24 cellular contexts compared by ENCODE assay signal in the genomic region with DNA sequence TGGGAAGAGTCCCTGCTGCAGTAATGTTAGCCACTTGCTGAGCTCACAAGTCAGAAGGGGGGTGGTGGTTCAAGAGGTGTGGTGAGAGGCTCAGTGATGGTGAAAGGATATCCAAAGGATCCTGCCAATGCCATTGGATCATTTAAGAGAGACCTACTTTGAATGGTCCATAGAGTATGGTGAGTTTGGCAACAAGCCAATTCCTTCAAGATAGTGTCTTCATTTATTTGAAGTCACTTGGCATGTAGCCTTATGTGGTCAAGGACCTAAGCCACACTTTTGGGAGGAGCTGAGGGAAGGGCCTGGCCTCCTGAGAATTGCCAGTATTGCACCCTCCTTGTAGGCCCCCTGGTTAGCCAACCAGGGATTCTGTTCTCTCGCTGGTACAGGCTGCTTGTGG.
DNase-seq lines count a peak whose midpoint lies in the region; ATAC-seq, FAIRE-seq and TF ChIP-seq lines count a peak whose summit lies in the region.
"Had no signal": no experiment of that assay in that cellular context is flagged by ENCODE, and none has a peak within 500 bp of the region (broad histone marks: within the 10 kb centered on the region; RNA-seq: fewer than 3 reads in every experiment).

No MANE protein-coding gene starts in this region.

- no peaks in the 10 kb centered on the region for H3K27me3 Mint-ChIP-seq in endothelial cell (ENCODE audit: unreplicated experiment)
- H3K27me3 Mint-ChIP-seq: CD4-positive, alpha-beta memory T cell had no signal

- H3K9ac ChIP-seq in HepG2 (ENCODE audit: insufficient read depth, low read depth, low read length) (no peak overlapping the region), Loucy (ENCODE audit: low read depth, low read length, poor library complexity, severe bottlenecking) (peak overlapping the region; percentile 64), K562 (ENCODE audit: insufficient read depth in 1 of 2, low read depth in 2 of 2, low read length in 2 of 2) (no peak overlapping the region), skeletal muscle tissue (ENCODE audit: low read depth in 1 of 3, low read length in 3 of 3) (no peak overlapping the region)

- H3K36me3 ChIP-seq in HepG2 (replicated peaks in 1 of 2; ENCODE audit: control insufficient read depth in 1 of 2, insufficient read depth in 2 of 2, low read length in 2 of 2), result no peaks in the 10 kb centered on the region
- no peaks in the 10 kb centered on the region for H3K36me3 ChIP-seq in right lobe of liver
- H3K36me3 ChIP-seq in Loucy (ENCODE audit: insufficient read depth, low read length), result peaks cover 21% of the 10 kb centered on the region; the same call in 1 of the 2 replicates
- no peaks in the 10 kb centered on the region for H3K36me3 ChIP-seq in K562 (ENCODE audit: control insufficient read depth, insufficient read depth, low read length)
- H3K36me3 ChIP-seq in skeletal muscle tissue (ENCODE audit: control insufficient read depth in 3 of 3, insufficient read depth in 3 of 3, low read length in 3 of 3), result no peaks in the 10 kb centered on the region
- H3K36me3 ChIP-seq: Peyer's patch, SJCRH30 had no signal

- H3K4me2 ChIP-seq in HepG2 (ENCODE audit: low read depth, low read length) (no peak overlapping the region), Loucy (ENCODE audit: low read depth, low read length, poor library complexity, severe bottlenecking) (peak overlapping the region; percentile 65), K562 (ENCODE audit: insufficient read depth, low read length) (peak overlapping the region; percentile 3; the same call in 1 of the 2 replicates)

- H3K4me1 ChIP-seq in HepG2 (ENCODE audit: insufficient read depth, low read length), result peaks cover 21% of the 10 kb centered on the region
- no peaks in the 10 kb centered on the region for H3K4me1 ChIP-seq in right lobe of liver
- H3K4me1 ChIP-seq in Loucy (ENCODE audit: insufficient read depth, low read length, poor library complexity, severe bottlenecking), result peaks cover 79% of the 10 kb centered on the region
- peaks cover 20 to 43% of the 10 kb centered on the region in 2 experiments; a peak in 4 of 5 replicates for H3K4me1 ChIP-seq in K562 (replicated peaks in 1 of 2; ENCODE audit: control insufficient read depth in 2 of 2, insufficient read depth in 2 of 2, low read length in 2 of 2)
- peaks cover 11 to 27% (median 23%) of the 10 kb centered on the region in 3 donors for H3K4me1 ChIP-seq in skeletal muscle tissue (ENCODE audit: control insufficient read depth in 3 of 3, insufficient read depth in 3 of 3, low read length in 3 of 3)
- H3K4me1 ChIP-seq: Peyer's patch, SJCRH30 had no signal

- TF ChIP-seq CTCF in HepG2 (CRISPR knock-in tag; IDR thresholded peaks at IDR 0.05) (no peak), right lobe of liver (IDR thresholded peaks at IDR 0.05) (no peak), Loucy (conservative IDR thresholded peaks at IDR 0.05; ENCODE audit: low read length) (no peak), K562 (IDR thresholded peaks at IDR 0.05 in 2 of 3, conservative IDR thresholded peaks at IDR 0.05 in 1 of 3; ENCODE audit: insufficient read depth in 2 of 3, low read depth in 1 of 3, low read length in 3 of 3) (no peak), endothelial cell (IDR thresholded peaks at IDR 0.05; ENCODE audit: unreplicated experiment) (no peak)

- FAIRE-seq in HepG2 (lab: Jason Lieb, UNC) (no peak), K562 (lab: Jason Lieb, UNC) (peak; percentile 79)
- FAIRE-seq: GM19239, H54 had no signal

- TF ChIP-seq RAD21 in HepG2 (CRISPR knock-in tag; IDR thresholded peaks at IDR 0.05) (no peak), K562 (CRISPR knock-in tag; conservative IDR thresholded peaks at IDR 0.05 in 1 of 2, IDR thresholded peaks at IDR 0.05 in 1 of 2) (no peak)

- H3K9me1 ChIP-seq in K562 (ENCODE audit: control insufficient read depth, insufficient read depth, low read length), result no peaks in the 10 kb centered on the region

- CTCF ChIA-PET in HepG2 (lab: Yijun Ruan, JAX; ENCODE audit: low intra/inter-chr PET ratio, low total read pairs) (no interaction called here), K562 (lab: Yijun Ruan, JAX; ENCODE audit: low intra/inter-chr PET ratio) (no interaction called here)

- peaks cover 10% of the 10 kb centered on the region for H3K4me1 Mint-ChIP-seq in endothelial cell (ENCODE audit: unreplicated experiment)

- DNase-seq in HepG2 (ENCODE audit: low spot score), result no peak
- no peak for DNase-seq in right lobe of liver
- peak; percentile 14 to 48 (median 17) for DNase-seq in K562 (ENCODE audit: extremely low read depth in 1 of 4, low spot score in 3 of 4)
- no peak for DNase-seq in endothelial cell (ENCODE audit: low spot score)
- no peak for DNase-seq in AML-193 (lab: John Stamatoyannopoulos, UW)
- no peak for DNase-seq in activated CD8-positive, alpha-beta memory T cell treated with anti-CD3 and anti-CD28 coated beads for 24 hours
- DNase-seq: Calu3; CD4-positive, alpha-beta memory T cell; DMS53; GDM1; KBM-7; MV-4-11; NCI-H1417; NCI-H1694 treated with DMSO at 0.1 percent for 48 hours; NCI-H2081 treated with DMSO at 0.1 percent for 48 hours; NCI-H446 treated with DMSO at 0.1 percent for 48 hours; NCI-H526 treated with DMSO at 0.1 percent for 48 hours; Peyer's patch; SJCRH30; T-cell had no signal

- H3K9me3 ChIP-seq in HepG2 (ENCODE audit: low read length) (no peaks in the 10 kb centered on the region), right lobe of liver (no peaks in the 10 kb centered on the region), Loucy (ENCODE audit: insufficient read depth, low read depth, low read length) (no peaks in the 10 kb centered on the region), K562 (replicated peaks; ENCODE audit: control insufficient read depth, insufficient read depth, low read depth, low read length) (no peaks in the 10 kb centered on the region), skeletal muscle tissue (ENCODE audit: control insufficient read depth in 3 of 3, low read length in 3 of 3) (no peaks in the 10 kb centered on the region)
- H3K9me3 ChIP-seq: Peyer's patch, SJCRH30 had no signal

- H3K27me3 ChIP-seq in HepG2 (ENCODE audit: control insufficient read depth in 1 of 2, insufficient read depth in 2 of 2, low read length in 2 of 2), result no peaks in the 10 kb centered on the region
- H3K27me3 ChIP-seq in right lobe of liver, result no peaks in the 10 kb centered on the region
- no peaks in the 10 kb centered on the region for H3K27me3 ChIP-seq in Loucy (ENCODE audit: insufficient read depth, low read length, poor library complexity, severe bottlenecking)
- no peaks in the 10 kb centered on the region for H3K27me3 ChIP-seq in K562 (ENCODE audit: control insufficient read depth in 2 of 2, insufficient read depth in 2 of 2, low read length in 2 of 2)
- no peaks in the 10 kb centered on the region for H3K27me3 ChIP-seq in skeletal muscle tissue (ENCODE audit: control insufficient read depth in 3 of 3, insufficient read depth in 3 of 3, low read length in 3 of 3)
- H3K27me3 ChIP-seq: Peyer's patch, SJCRH30 had no signal

- POLR2A ChIA-PET in HepG2 (lab: Yijun Ruan, JAX) (no interaction called here), K562 (lab: Yijun Ruan, JAX) (interaction anchor here (0.6 kb wide), 1 partner anchor 157 kb away, joined by 3 read pairs; no protein-coding TSS in a partner anchor)

- intact Hi-C loops in HepG2 (cut with micrococcal nuclease; ENCODE audit: unreplicated experiment), result no loop called here
- intact Hi-C loops in right lobe of liver (cut with DNase I), result no loop called here
- intact Hi-C loops in K562 (cut with micrococcal nuclease), result no loop called here

- TF ChIP-seq EP300 in HepG2 (IDR thresholded peaks at IDR 0.05; ENCODE audit: low read depth in 2 of 2, low read length in 2 of 2), result no peak
- TF ChIP-seq EP300 in HepG2 (CRISPR knock-in tag; IDR thresholded peaks at IDR 0.05; ENCODE audit: borderline replicate concordance), result no peak
- TF ChIP-seq EP300 in K562 (IDR thresholded peaks at IDR 0.05; ENCODE audit: low read length), result no peak

- no peaks in the 10 kb centered on the region for H3K9me2 ChIP-seq in Loucy (replicated peaks; ENCODE audit: low read depth, low read length)

- ATAC-seq in HepG2, result no peak
- no peak for ATAC-seq in right lobe of liver
- no peak for ATAC-seq in K562
- ATAC-seq: T-cell had no signal

- no peaks in the 10 kb centered on the region for H3K36me3 Mint-ChIP-seq in endothelial cell (ENCODE audit: low read depth, unreplicated experiment)
- H3K36me3 Mint-ChIP-seq: CD4-positive, alpha-beta memory T cell; T-cell had no signal

- peaks cover 15% of the 10 kb centered on the region; the same call in 1 of the 2 replicates for H3F3A ChIP-seq in Loucy (ENCODE audit: low read depth)

- H3K79me2 ChIP-seq in HepG2 (ENCODE audit: insufficient read depth, low read length), result no peaks in the 10 kb centered on the region
- H3K79me2 ChIP-seq in Loucy (ENCODE audit: insufficient read depth, low read length), result peaks cover 72% of the 10 kb centered on the region
- H3K79me2 ChIP-seq in K562 (ENCODE audit: control insufficient read depth, insufficient read depth, low read length), result no peaks in the 10 kb centered on the region

- no peaks in the 10 kb centered on the region for H3K9me3 Mint-ChIP-seq in endothelial cell (ENCODE audit: unreplicated experiment)
- H3K9me3 Mint-ChIP-seq: T-cell had no signal

- H3K4me3 Mint-ChIP-seq in endothelial cell (ENCODE audit: unreplicated experiment), result no peak overlapping the region
- H3K4me3 Mint-ChIP-seq: CD4-positive, alpha-beta memory T cell; T-cell had no signal

- H3K4me3 ChIP-seq in HepG2 (replicated peaks in 1 of 3; ENCODE audit: insufficient read depth in 1 of 3, low read depth in 2 of 3, low read length in 3 of 3) (no peak overlapping the region), right lobe of liver (no peak overlapping the region), Loucy (ENCODE audit: low read length, poor library complexity, severe bottlenecking) (peak overlapping the region; percentile 20), K562 (no peak overlapping the region), skeletal muscle tissue (ENCODE audit: low read length in 3 of 3) (no peak overlapping the region)
- H3K4me3 ChIP-seq: Peyer's patch, SJCRH30 had no signal

- in situ Hi-C loops in HepG2 (cut with HindIII; ENCODE audit: extremely low pct_ligation_motif_present, low pct_unique_long_range_greater_than_20kb), result no loop called here
- in situ Hi-C loops in K562 (cut with MboI), result no loop called here

- TF ChIP-seq POLR2A in HepG2 (IDR thresholded peaks at IDR 0.05; ENCODE audit: insufficient read depth in 1 of 2, low read depth in 2 of 2, low read length in 2 of 2), result no peak
- TF ChIP-seq POLR2A in right lobe of liver (IDR thresholded peaks at IDR 0.05), result no peak
- no peak for TF ChIP-seq POLR2A in K562 (conservative IDR thresholded peaks at IDR 0.05)

- H3K27ac ChIP-seq in HepG2 (ENCODE audit: extremely low read length, insufficient read depth, low read length) (no peak overlapping the region), right lobe of liver (no peak overlapping the region), K562 (ENCODE audit: extremely low read depth, low read depth, low read length) (no peak overlapping the region; the same call in 1 of the 3 replicates), skeletal muscle tissue (ENCODE audit: low read depth, low read length) (peak overlapping the region; percentile 51)
- H3K27ac ChIP-seq: Peyer's patch, SJCRH30 had no signal

- H2AFZ ChIP-seq in HepG2 (ENCODE audit: low read length), result no peak overlapping the region
- H2AFZ ChIP-seq in Loucy (ENCODE audit: low read length), result no peak overlapping the region
- H2AFZ ChIP-seq in K562 (ENCODE audit: low read depth, low read length), result peak overlapping the region; percentile 10; the same call in 1 of the 2 replicates

- H3K27ac Mint-ChIP-seq in endothelial cell (ENCODE audit: unreplicated experiment), result no peak overlapping the region
- H3K27ac Mint-ChIP-seq: CD4-positive, alpha-beta memory T cell; T-cell had no signal

- H4K20me1 ChIP-seq in HepG2 (ENCODE audit: insufficient read depth, low read length) (no peaks in the 10 kb centered on the region), Loucy (ENCODE audit: insufficient read depth, low read length, poor library complexity, severe bottlenecking) (peaks cover 33% of the 10 kb centered on the region), K562 (replicated peaks; ENCODE audit: control insufficient read depth, insufficient read depth, low read length) (no peaks in the 10 kb centered on the region)

- no CpG with 5 or more reads among the region's 1 CpG for WGBS in HepG2 (ENCODE audit: low lambda C conversion rate)
- WGBS in right lobe of liver (ENCODE audit: insufficient coverage, low coverage, low lambda C conversion rate, missing lambda C conversion rate), result no CpG with 5 or more reads among the region's 1 CpG
- WGBS in K562 (ENCODE audit: insufficient coverage, low coverage, missing lambda C conversion rate), result 44% methylated on average over 1 of the region's 1 CpG

- no TSS peak for BruUV-seq in HepG2 (replicated peaks; lab: Mats Ljungman, UMichigan)
- no TSS peak for BruUV-seq in K562 (replicated peaks; lab: Mats Ljungman, UMichigan)

Comparison
In these comparisons a context has a peak if more than half of its experiments do, and no peak if none do; other contexts are left out.
1. DNase-seq: peak in K562 (4 of 4); none in HepG2 (single experiment), right lobe of liver (0 of 3), endothelial cell (single experiment), AML-193 (0 of 2) and activated CD8-positive, alpha-beta memory T cell treated with anti-CD3 and anti-CD28 coated beads for 24 hours (single experiment).